11 cellular contexts compared by ENCODE assay signal in genomic region chr2:45134726-45135125, GRCh38.
DNase-seq lines count a peak whose midpoint lies in the region; ATAC-seq and TF ChIP-seq lines count a peak whose summit lies in the region.
"Had no signal": no experiment of that assay in that cellular context is flagged by ENCODE, and none has a peak within 500 bp of the region (broad histone marks: within the 10 kb centered on the region; RNA-seq: fewer than 3 reads in every experiment).

No MANE protein-coding gene starts in this region.

- H2BK120ac ChIP-seq in H9 (ENCODE audit: low read depth, low read length, poor library complexity, severe bottlenecking), result no peak overlapping the region

- H3K36me3 ChIP-seq in PC-9 (ENCODE audit: low read depth), result no peaks in the 10 kb centered on the region

- no peaks in the 10 kb centered on the region for H3K79me2 ChIP-seq in PC-9 (ENCODE audit: low read depth)
- H3K79me2 ChIP-seq in H9 (ENCODE audit: insufficient read depth, low read length), result no peaks in the 10 kb centered on the region

- no peak overlapping the region for H2BK15ac ChIP-seq in H9 (ENCODE audit: low read depth, low read length)

- no peak overlapping the region for H4K5ac ChIP-seq in H9 (ENCODE audit: insufficient read length, low read depth, low read length)

- H3K9me3 Mint-ChIP-seq in activated T-cell treated with anti-CD3 and anti-CD28 coated beads, Interleukin-2, amount 50 U/mL, for 4 hours, result no peaks in the 10 kb centered on the region
- no peaks in the 10 kb centered on the region for H3K9me3 Mint-ChIP-seq in H9
- no peaks in the 10 kb centered on the region for H3K9me3 Mint-ChIP-seq in naive thymus-derived CD8-positive, alpha-beta T cell

- H3K4ac ChIP-seq in H9 (ENCODE audit: low read depth, low read length), result no peak overlapping the region

- H3K27ac ChIP-seq in PC-9 (no peak overlapping the region), H9 (ENCODE audit: insufficient read length, low read depth, low read length) (no peak overlapping the region)

- H3K56ac ChIP-seq in H9 (ENCODE audit: insufficient read length, low read depth, low read length), result no peak overlapping the region

- no peak overlapping the region for H2AK5ac ChIP-seq in H9 (ENCODE audit: insufficient read length, low read length)

- no peak overlapping the region for H3K4me2 ChIP-seq in PC-9
- no peak overlapping the region for H3K4me2 ChIP-seq in H9 (ENCODE audit: insufficient read depth, insufficient read length, low read length)

- H3K4me1 Mint-ChIP-seq in activated T-cell treated with anti-CD3 and anti-CD28 coated beads, Interleukin-2, amount 50 U/mL, for 4 hours (ENCODE audit: low read depth), result peaks cover 2% of the 10 kb centered on the region
- H3K4me1 Mint-ChIP-seq in H9, result peaks cover 7 to 10% of the 10 kb centered on the region in 2 experiments
- peaks cover 0 to 22% (median 5%) of the 10 kb centered on the region in 4 donors for H3K4me1 Mint-ChIP-seq in naive thymus-derived CD8-positive, alpha-beta T cell

- H3K23me2 ChIP-seq in H9 (ENCODE audit: insufficient read length, low read depth, low read length, poor library complexity, severe bottlenecking), result no peaks in the 10 kb centered on the region

- POLR2A ChIA-PET in PC-9 (lab: Charles Lee; ENCODE audit: unreplicated experiment), result interaction anchor here (0.5 kb wide), 1 partner anchor 287 kb away, joined by 3 read pairs; no protein-coding TSS in a partner anchor
- POLR2A ChIA-PET in naive thymus-derived CD8-positive, alpha-beta T cell (lab: Charles Lee), result no interaction called here

- no peak overlapping the region for H3K23ac ChIP-seq in H9 (ENCODE audit: insufficient read length, low read depth, low read length)

- H4K91ac ChIP-seq in H9 (ENCODE audit: insufficient read length, low read depth, low read length), result no peak overlapping the region

- H3K79me1 ChIP-seq in H9 (ENCODE audit: insufficient read depth, low read depth, low read length, poor library complexity, severe bottlenecking), result no peaks in the 10 kb centered on the region

- TF ChIP-seq CTCF in PC-9 (conservative IDR thresholded peaks at IDR 0.05), result no peak
- TF ChIP-seq CTCF in H9 (conservative IDR thresholded peaks at IDR 0.05), result no peak

- H3K4me3 Mint-ChIP-seq in activated T-cell treated with anti-CD3 and anti-CD28 coated beads, Interleukin-2, amount 50 U/mL, for 4 hours, result no peak overlapping the region
- no peak overlapping the region for H3K4me3 Mint-ChIP-seq in H9
- H3K4me3 Mint-ChIP-seq in naive thymus-derived CD8-positive, alpha-beta T cell, result no peak overlapping the region

- peak; percentile 43 for ATAC-seq in HG02759 (IDR thresholded peaks at IDR 0.05; ENCODE audit: unreplicated experiment)
- ATAC-seq in activated T-cell treated with anti-CD3 and anti-CD28 coated beads, Interleukin-2, amount 50 U/mL, for 4 hours, result no peak
- ATAC-seq in naive thymus-derived CD8-positive, alpha-beta T cell, result no peak

- H3K9me2 ChIP-seq in PC-9 (ENCODE audit: insufficient read depth), result no peaks in the 10 kb centered on the region

- H3K27me3 ChIP-seq in PC-9 (ENCODE audit: insufficient read depth, low read depth) (no peaks in the 10 kb centered on the region), H9 (ENCODE audit: insufficient read depth, low read length) (no peaks in the 10 kb centered on the region; the same call in 1 of the 2 replicates)

- CTCF ChIA-PET in PC-9 (lab: Charles Lee), result no interaction called here

- no peak overlapping the region for H3K4me3 ChIP-seq in PC-9

- no peak overlapping the region for H2BK5ac ChIP-seq in H9 (ENCODE audit: insufficient read length, low read length)

- H3K18ac ChIP-seq in H9 (ENCODE audit: insufficient read length, low read depth, low read length), result no peak overlapping the region

- no TSS peak for BruUV-seq in PC-9 (replicated peaks; lab: Mats Ljungman, UMichigan)

- intact Hi-C loops in PC-9 (cut with micrococcal nuclease; ENCODE audit: unreplicated experiment), result no loop called here

- H3K9ac ChIP-seq in H9 (ENCODE audit: extremely low read depth, insufficient read length, low read length), result no peak overlapping the region

- no CpG with 5 or more reads among the region's 3 CpGs for WGBS in H9 (ENCODE audit: extremely low coverage, insufficient read length, low lambda C conversion rate)

- H3F3A ChIP-seq in PC-9 (ENCODE audit: insufficient read depth, low read depth), result no peaks in the 10 kb centered on the region

- peak overlapping the region in 1 of 3 experiments; percentile 24; a peak in 1 of 7 replicates for H3K27ac Mint-ChIP-seq in H9
- peak overlapping the region in 1 of 10 donors; percentile 11 for H3K27ac Mint-ChIP-seq in naive thymus-derived CD8-positive, alpha-beta T cell

- H3T11ph ChIP-seq in H9 (ENCODE audit: low read length), result no peak overlapping the region

- no peak overlapping the region for H2BK12ac ChIP-seq in H9 (ENCODE audit: insufficient read length, low read depth, low read length)

- peaks cover 19% of the 10 kb centered on the region for H3K4me1 ChIP-seq in PC-9 (replicated peaks; ENCODE audit: insufficient read depth)
- no peaks in the 10 kb centered on the region; the same call in 1 of the 2 replicates for H3K4me1 ChIP-seq in H9 (ENCODE audit: insufficient read depth, low read length)
- H3K4me1 ChIP-seq: Caco-2 had no signal

- H3K9me3 ChIP-seq in PC-9 (ENCODE audit: insufficient read depth, low read depth) (no peaks in the 10 kb centered on the region), H9 (ENCODE audit: control insufficient read depth, low read depth, low read length) (no peaks in the 10 kb centered on the region)
- H3K9me3 ChIP-seq: Caco-2 had no signal

- DNase-seq in AML-193 (lab: John Stamatoyannopoulos, UW), result peak; percentile 67 to 70
- DNase-seq in PC-9, result no peak
- DNase-seq in germinal center (ENCODE audit: low spot score), result peak; percentile 7
- DNase-seq in activated T-cell treated with anti-CD3 and anti-CD28 coated beads, Interleukin-2, amount 50 U/mL, for 4 hours, result no peak
- no peak for DNase-seq in H9
- DNase-seq in naive thymus-derived CD8-positive, alpha-beta T cell, result no peak
- DNase-seq in middle frontal gyrus (ENCODE audit: extremely low spot score, low spot score), result no peak
- DNase-seq: activated T-cell treated with anti-CD3 and anti-CD28 coated beads, Interleukin-2, amount 50 U/mL, for 48 hours; Caco-2; MM.1S had no signal

- H4K8ac ChIP-seq in H9 (replicated peaks; ENCODE audit: insufficient read length, low read depth, low read length), result no peak overlapping the region

- no peak overlapping the region for H3K14ac ChIP-seq in H9 (ENCODE audit: insufficient read depth, low read length)

- no peaks in the 10 kb centered on the region for H4K20me1 ChIP-seq in PC-9 (ENCODE audit: insufficient read depth)
- H4K20me1 ChIP-seq in H9 (ENCODE audit: control insufficient read depth, insufficient read depth, insufficient read length), result no peaks in the 10 kb centered on the region

- peak overlapping the region; percentile 7 for H2AFZ ChIP-seq in PC-9
- no peak overlapping the region for H2AFZ ChIP-seq in H9 (ENCODE audit: low read length)

- peaks cover 7% of the 10 kb centered on the region for H3K27me3 Mint-ChIP-seq in activated T-cell treated with anti-CD3 and anti-CD28 coated beads, Interleukin-2, amount 50 U/mL, for 4 hours (ENCODE audit: low read depth)
- H3K27me3 Mint-ChIP-seq in H9 (ENCODE audit: low read depth), result no peaks in the 10 kb centered on the region; the same call in 1 of the 2 replicates
- peaks cover 1 to 17% (median 6%) of the 10 kb centered on the region in 5 donors for H3K27me3 Mint-ChIP-seq in naive thymus-derived CD8-positive, alpha-beta T cell

- no peak overlapping the region for H2BK20ac ChIP-seq in H9 (ENCODE audit: low read depth, low read length, poor library complexity, severe bottlenecking)

- H3K36me3 Mint-ChIP-seq in activated T-cell treated with anti-CD3 and anti-CD28 coated beads, Interleukin-2, amount 50 U/mL, for 4 hours (ENCODE audit: insufficient read depth), result no peaks in the 10 kb centered on the region
- H3K36me3 Mint-ChIP-seq in H9 (ENCODE audit: insufficient read depth in 1 of 3, low read depth in 3 of 3), result no peaks in the 10 kb centered on the region; a peak in 1 of 7 replicates
- no peaks in the 10 kb centered on the region for H3K36me3 Mint-ChIP-seq in naive thymus-derived CD8-positive, alpha-beta T cell

Comparison
In these comparisons a context has a peak if more than half of its experiments do, and no peak if none do; other contexts are left out.
1. DNase-seq: peak in AML-193 (2 of 2) and germinal center (single experiment); none in PC-9 (0 of 2), activated T-cell treated with anti-CD3 and anti-CD28 coated beads, Interleukin-2, amount 50 U/mL, for 4 hours (single experiment), H9 (single experiment), naive thymus-derived CD8-positive, alpha-beta T cell (0 of 10) and middle frontal gyrus (single experiment).